7 cellular contexts compared by ENCODE assay signal in genomic region chr1:115337633-115338456, GRCh38. TPM values are rescaled to one million over a fixed set of nuclear protein-coding genes. Genes with fewer than 3 reads are reported as not detected.
A peak's percentile ranks its signal among the peaks of the same experiment; 100 is the strongest.
DNase-seq lines count a peak whose midpoint lies in the region; ATAC-seq and TF ChIP-seq lines count a peak whose summit lies in the region.

Gene NGF (minus strand): TSS chr1:115338249. CDS start chr1:115286795, 51,454 bp downstream.

- no peak for ATAC-seq in GM21381 (IDR thresholded peaks at IDR 0.05; ENCODE audit: unreplicated experiment)

- DNase-seq in suprapubic skin (ENCODE audit: low spot score in 2 of 2) (peak in 1 of 2 donors; percentile 65), germinal center (ENCODE audit: low spot score) (no peak)
- no peak for DNase-seq in activated CD4-positive, alpha-beta T cell treated with anti-CD3 and anti-CD28 coated beads, Interleukin-2, amount 50 U/mL, for 1 hour

- no peaks in the 10 kb centered on the region for H3K36me3 ChIP-seq in HUES6 (ENCODE audit: control insufficient read depth, insufficient read depth, low read length)
- H3K36me3 ChIP-seq in suprapubic skin = no peaks in the 10 kb centered on the region

- peaks cover 77% of the 10 kb centered on the region for H3K27me3 ChIP-seq in HUES6 (ENCODE audit: control insufficient read depth, insufficient read depth, low read length)
- peaks cover 17% of the 10 kb centered on the region for H3K27me3 ChIP-seq in suprapubic skin

- TF ChIP-seq POLR2A in suprapubic skin (IDR thresholded peaks at IDR 0.05) = no peak

- no peak for TF ChIP-seq CTCF in suprapubic skin (IDR thresholded peaks at IDR 0.05)

- H3K27ac ChIP-seq in HUES6 (ENCODE audit: low read depth, low read length) = no peak within 1 kb of the TSS
- no peak within 1 kb of the TSS for H3K27ac ChIP-seq in adipose tissue (ENCODE audit: low read depth, low read length)
- peak within 1 kb of the TSS; percentile 34 for H3K27ac ChIP-seq in suprapubic skin

- peak within 1 kb of the TSS; percentile 71 for H3K9ac ChIP-seq in HUES6 (ENCODE audit: low read length)

- H3K9me3 ChIP-seq in HUES6 (ENCODE audit: control insufficient read depth, insufficient read depth, low read depth, low read length) (no peaks in the 10 kb centered on the region), suprapubic skin (no peaks in the 10 kb centered on the region)

- WGBS in adipose tissue, 3 donors = 1 to 3% (median 1%) methylated on average over 69 of the region's 69 CpGs
- under 1% methylated on average over 55 of the region's 69 CpGs for WGBS in suprapubic skin

- TF ChIP-seq EP300 in suprapubic skin (IDR thresholded peaks at IDR 0.05) = no peak

- H3K4me1 ChIP-seq in HUES6 (ENCODE audit: control insufficient read depth, insufficient read depth, low read length) = no peaks in the 10 kb centered on the region
- peaks cover 30% of the 10 kb centered on the region for H3K4me1 ChIP-seq in suprapubic skin

- H3K4me3 ChIP-seq in HUES6 (ENCODE audit: low read depth, low read length) (peak within 1 kb of the TSS; percentile 93), iPS-11a (ENCODE audit: low read depth, low read length) (peak within 1 kb of the TSS; percentile 77), suprapubic skin (peak within 1 kb of the TSS; percentile 56)

RNA-seq across cellular contexts. Expression of gene NGF, which starts in this region (rescaled TPM):
- polyA plus RNA-seq in adipose tissue = 10 to 100 TPM in 2 of 3 donors, under 1 TPM in 1; 0.66 to 14.7 (median 13.3) TPM
- total RNA-seq in suprapubic skin = under 1 TPM in 1 of 4 donors, not detected in 3; 0.80 TPM
